Comparison of ENCODE assay signal across 13 cellular contexts in the genomic region with DNA sequence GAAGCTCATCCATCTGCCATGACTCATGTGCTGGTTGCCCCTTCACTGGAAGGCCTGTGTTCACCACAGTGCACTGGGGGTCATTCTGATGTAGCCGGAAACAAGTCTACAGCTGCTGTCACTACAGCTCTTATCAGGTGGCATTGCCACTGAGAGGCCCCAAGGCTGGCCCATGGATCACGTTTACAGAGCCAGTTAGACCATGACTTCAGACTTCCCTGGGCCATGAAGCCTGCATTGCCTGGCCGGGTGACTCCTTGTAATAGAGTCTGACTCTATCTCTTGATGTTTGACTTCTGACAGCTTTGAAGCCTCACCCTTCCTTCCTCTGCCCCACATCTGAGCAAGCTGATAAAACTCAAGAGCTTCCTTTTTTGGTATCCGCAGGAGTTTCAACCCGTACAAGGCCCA.
DNase-seq lines count a peak whose midpoint lies in the region; ATAC-seq, FAIRE-seq and TF ChIP-seq lines count a peak whose summit lies in the region.
"Had no signal": no experiment of that assay in that cellular context is flagged by ENCODE, and none has a peak within 500 bp of the region (broad histone marks: within the 10 kb centered on the region; RNA-seq: fewer than 3 reads in every experiment).

No MANE protein-coding gene starts in this region.

- H3K4me1 Mint-ChIP-seq in activated T-helper 1 cell treated with anti-CD3 and anti-CD28 coated beads, Interleukin-12 subunit alpha, Interleukin-12 subunit beta, Interleukin-2, Interleukin-4 antibody, amounts not matched to agents 30 ng/mL and 10 ng/mL and 1 ng/mL, durations not matched to agents 14 hours and 24 hours and 36 hours (ENCODE audit: low read depth) = peaks cover 10% of the 10 kb centered on the region

- no peak overlapping the region for H2BK15ac ChIP-seq in neuronal stem cell (ENCODE audit: low read length)

- no peak overlapping the region for H2AFZ ChIP-seq in neuronal stem cell (ENCODE audit: low read length)

- H3K27me3 ChIP-seq in pancreas (no peaks in the 10 kb centered on the region), neuronal stem cell (ENCODE audit: control insufficient read depth in 3 of 3, insufficient read depth in 3 of 3, low read depth in 1 of 3, low read length in 3 of 3) (peaks cover 0 to 1% (median 0%) of the 10 kb centered on the region in 3 experiments)
- H3K27me3 ChIP-seq: tibial artery had no signal

- intact Hi-C loops in pancreas (cut with DNase I) = no loop called here
- intact Hi-C loops in activated T-helper 1 cell treated with anti-CD3 and anti-CD28 coated beads, Interleukin-12 subunit alpha, Interleukin-12 subunit beta, Interleukin-2, Interleukin-4 antibody, amounts not matched to agents 30 ng/mL and 10 ng/mL and 1 ng/mL, durations not matched to agents 14 hours and 24 hours and 36 hours (cut with micrococcal nuclease) = no loop called here

- H3K36me3 Mint-ChIP-seq in activated naive CD4-positive, alpha-beta T cell treated with anti-CD3 and anti-CD28 coated beads, Interleukin-2, amount 50 U/mL, for 72 hours = peaks cover 17 to 22% of the 10 kb centered on the region in 2 donors
- no peaks in the 10 kb centered on the region for H3K36me3 Mint-ChIP-seq in activated T-helper 1 cell treated with anti-CD3 and anti-CD28 coated beads, Interleukin-12 subunit alpha, Interleukin-12 subunit beta, Interleukin-2, Interleukin-4 antibody, amounts not matched to agents 30 ng/mL and 10 ng/mL and 1 ng/mL, durations not matched to agents 14 hours and 24 hours and 36 hours (ENCODE audit: low read depth)

- TF ChIP-seq CTCF in NB4 (IDR thresholded peaks at IDR 0.05; ENCODE audit: low read depth, low read length) (no peak), pancreas (IDR thresholded peaks at IDR 0.05) (no peak)

- no peaks in the 10 kb centered on the region for H3K36me3 ChIP-seq in mesodermal cell (ENCODE audit: control insufficient read depth, insufficient read depth, low read length)
- no peaks in the 10 kb centered on the region for H3K36me3 ChIP-seq in pancreas
- H3K36me3 ChIP-seq in neuronal stem cell (replicated peaks in 1 of 2; ENCODE audit: control insufficient read depth in 2 of 2, insufficient read depth in 2 of 2, low read length in 2 of 2) = peaks cover 0 to 23% of the 10 kb centered on the region in 2 donors
- H3K36me3 ChIP-seq: tibial artery had no signal

- peak; percentile 96 for DNase-seq in GDM1 (lab: John Stamatoyannopoulos, UW)
- peak; percentile 12 for DNase-seq in NB4 (ENCODE audit: low read depth)
- DNase-seq in activated naive CD4-positive, alpha-beta T cell treated with anti-CD3 and anti-CD28 coated beads, Interleukin-2, amount 50 U/mL, for 72 hours (ENCODE audit: low spot score in 2 of 2) = no peak
- no peak for DNase-seq in pancreas
- no peak for DNase-seq in neuronal stem cell (ENCODE audit: low spot score)
- no peak for DNase-seq in activated T-helper 1 cell treated with anti-CD3 and anti-CD28 coated beads, Interleukin-12 subunit alpha, Interleukin-12 subunit beta, Interleukin-2, Interleukin-4 antibody, amounts not matched to agents 30 ng/mL and 10 ng/mL and 1 ng/mL, durations not matched to agents 14 hours and 24 hours and 36 hours (ENCODE audit: low spot score)
- DNase-seq: DMS153, GOT3, NCI-H1694, tibial artery had no signal

- FAIRE-seq in pancreas (lab: Jason Lieb, UNC) = no peak
- FAIRE-seq: GM12891 had no signal

- H2AK5ac ChIP-seq in neuronal stem cell (ENCODE audit: low read depth, low read length) = no peak overlapping the region

- no peak overlapping the region for H3K14ac ChIP-seq in neuronal stem cell (ENCODE audit: low read length)

- H3K4me2 ChIP-seq in neuronal stem cell (ENCODE audit: insufficient read depth, low read length, poor library complexity, severe bottlenecking) = no peak overlapping the region

- H3K4ac ChIP-seq in neuronal stem cell (ENCODE audit: low read length) = no peak overlapping the region

- H2BK120ac ChIP-seq in neuronal stem cell (ENCODE audit: low read depth, low read length) = no peak overlapping the region

- peak overlapping the region in 1 of 2 donors; percentile 34 for H3K27ac Mint-ChIP-seq in activated naive CD4-positive, alpha-beta T cell treated with anti-CD3 and anti-CD28 coated beads, Interleukin-2, amount 50 U/mL, for 72 hours
- H3K27ac Mint-ChIP-seq in activated T-helper 1 cell treated with anti-CD3 and anti-CD28 coated beads, Interleukin-12 subunit alpha, Interleukin-12 subunit beta, Interleukin-2, Interleukin-4 antibody, amounts not matched to agents 30 ng/mL and 10 ng/mL and 1 ng/mL, durations not matched to agents 14 hours and 24 hours and 36 hours = no peak overlapping the region

- H3K9me3 Mint-ChIP-seq in activated naive CD4-positive, alpha-beta T cell treated with anti-CD3 and anti-CD28 coated beads, Interleukin-2, amount 50 U/mL, for 72 hours = peaks cover 0 to 18% of the 10 kb centered on the region in 2 donors
- peaks cover 19% of the 10 kb centered on the region for H3K9me3 Mint-ChIP-seq in activated T-helper 1 cell treated with anti-CD3 and anti-CD28 coated beads, Interleukin-12 subunit alpha, Interleukin-12 subunit beta, Interleukin-2, Interleukin-4 antibody, amounts not matched to agents 30 ng/mL and 10 ng/mL and 1 ng/mL, durations not matched to agents 14 hours and 24 hours and 36 hours

- WGBS in mesodermal cell (ENCODE audit: insufficient coverage in 2 of 2), 2 experiments = 79 to 82% methylated on average over 4 of the region's 5 CpGs
- 74 to 85% methylated on average over 5 of the region's 5 CpGs for WGBS in pancreas, 2 donors
- WGBS in neuronal stem cell (ENCODE audit: extremely low coverage in 2 of 2, insufficient read length in 2 of 2, insufficient replicate concordance in 1 of 2), 2 donors = no CpG with 5 or more reads among the region's 5 CpGs

- no peak overlapping the region for H3K4me3 Mint-ChIP-seq in activated T-helper 1 cell treated with anti-CD3 and anti-CD28 coated beads, Interleukin-12 subunit alpha, Interleukin-12 subunit beta, Interleukin-2, Interleukin-4 antibody, amounts not matched to agents 30 ng/mL and 10 ng/mL and 1 ng/mL, durations not matched to agents 14 hours and 24 hours and 36 hours

- H4K91ac ChIP-seq in neuronal stem cell (ENCODE audit: low read depth, low read length, poor library complexity) = no peak overlapping the region

- no peak overlapping the region for H4K8ac ChIP-seq in neuronal stem cell (ENCODE audit: low read depth, low read length)

- no peak for TF ChIP-seq POLR2A in NB4 (IDR thresholded peaks at IDR 0.05; ENCODE audit: extremely low read depth, insufficient read length)

- no peak overlapping the region for H2BK12ac ChIP-seq in neuronal stem cell (ENCODE audit: low read length)

- no peak overlapping the region for H3K9ac ChIP-seq in neuronal stem cell (ENCODE audit: low read depth, low read length, poor library complexity)

- H3K18ac ChIP-seq in neuronal stem cell (ENCODE audit: low read length) = no peak overlapping the region

- H3K4me3 ChIP-seq in NB4 (ENCODE audit: low read depth, low read length) = no peak overlapping the region
- H3K4me3 ChIP-seq in mesodermal cell (ENCODE audit: extremely low read depth, insufficient read depth, low read length, poor library complexity, severe bottlenecking) = no peak overlapping the region
- no peak overlapping the region for H3K4me3 ChIP-seq in pancreas
- no peak overlapping the region for H3K4me3 ChIP-seq in neuronal stem cell (ENCODE audit: low read length in 2 of 2)
- H3K4me3 ChIP-seq: tibial artery had no signal

- no peaks in the 10 kb centered on the region for H3K27me3 Mint-ChIP-seq in activated T-helper 1 cell treated with anti-CD3 and anti-CD28 coated beads, Interleukin-12 subunit alpha, Interleukin-12 subunit beta, Interleukin-2, Interleukin-4 antibody, amounts not matched to agents 30 ng/mL and 10 ng/mL and 1 ng/mL, durations not matched to agents 14 hours and 24 hours and 36 hours (ENCODE audit: insufficient read depth)

- H3K79me1 ChIP-seq in neuronal stem cell (ENCODE audit: low read depth, low read length) = no peaks in the 10 kb centered on the region

- no peak overlapping the region for H3K23ac ChIP-seq in neuronal stem cell (ENCODE audit: low read depth, low read length, poor library complexity)

- no peaks in the 10 kb centered on the region for H3K4me1 ChIP-seq in mesodermal cell (ENCODE audit: control insufficient read depth, insufficient read depth, low read length, poor library complexity, severe bottlenecking)
- no peaks in the 10 kb centered on the region for H3K4me1 ChIP-seq in pancreas
- peaks cover 0 to 5% of the 10 kb centered on the region in 2 donors for H3K4me1 ChIP-seq in neuronal stem cell (ENCODE audit: control insufficient read depth in 2 of 2, insufficient read depth in 1 of 2, low read depth in 1 of 2, low read length in 2 of 2)
- H3K4me1 ChIP-seq: tibial artery had no signal

- peak overlapping the region; percentile 54 for H3K27ac ChIP-seq in mesodermal cell (ENCODE audit: low read depth, low read length, severe bottlenecking)
- H3K27ac ChIP-seq in pancreas = no peak overlapping the region
- no peak overlapping the region for H3K27ac ChIP-seq in neuronal stem cell (replicated peaks; ENCODE audit: low read length)
- H3K27ac ChIP-seq: tibial artery had no signal

- ATAC-seq in activated naive CD4-positive, alpha-beta T cell treated with anti-CD3 and anti-CD28 coated beads, Interleukin-2, amount 50 U/mL, for 72 hours = peak; percentile 20 to 53
- ATAC-seq in GM21529 (IDR thresholded peaks at IDR 0.05; ENCODE audit: unreplicated experiment) = no peak
- no peak for ATAC-seq in pancreas

- H2BK5ac ChIP-seq in neuronal stem cell (ENCODE audit: low read length) = no peak overlapping the region

- H3K9me3 ChIP-seq in mesodermal cell (ENCODE audit: control insufficient read depth, low read length) = peaks cover 9% of the 10 kb centered on the region
- H3K9me3 ChIP-seq in pancreas = no peaks in the 10 kb centered on the region
- peaks cover 6 to 15% of the 10 kb centered on the region in 2 donors for H3K9me3 ChIP-seq in neuronal stem cell (replicated peaks in 1 of 2; ENCODE audit: control insufficient read depth in 2 of 2, insufficient read depth in 1 of 2, low read depth in 1 of 2, low read length in 2 of 2)
- H3K9me3 ChIP-seq: tibial artery had no signal

Comparison
In these comparisons a context has a peak if more than half of its experiments do, and no peak if none do; other contexts are left out.
1. DNase-seq: peak in GDM1 (single experiment) and NB4 (single experiment); none in activated naive CD4-positive, alpha-beta T cell treated with anti-CD3 and anti-CD28 coated beads, Interleukin-2, amount 50 U/mL, for 72 hours (0 of 2), pancreas (0 of 6), neuronal stem cell (single experiment) and activated T-helper 1 cell treated with anti-CD3 and anti-CD28 coated beads, Interleukin-12 subunit alpha, Interleukin-12 subunit beta, Interleukin-2, Interleukin-4 antibody, amounts not matched to agents 30 ng/mL and 10 ng/mL and 1 ng/mL, durations not matched to agents 14 hours and 24 hours and 36 hours (single experiment).
2. ATAC-seq: peak in activated naive CD4-positive, alpha-beta T cell treated with anti-CD3 and anti-CD28 coated beads, Interleukin-2, amount 50 U/mL, for 72 hours (2 of 2); none in GM21529 (single experiment) and pancreas (0 of 4).